ENCODE assay signal across 1 cellular context in genomic region chr16:50056226-50056625, GRCh38.
TF ChIP-seq lines count a peak whose summit lies in the region.

No MANE protein-coding gene starts in this region.

TF ChIP-seq in HepG2, 621 proteins besides CTCF, POLR2A, EP300 and RAD21:
- TF ChIP-seq GLMP (CRISPR knock-in tag; IDR thresholded peaks at IDR 0.05; ENCODE audit: borderline replicate concordance) (no peak), MAFK (conservative IDR thresholded peaks at IDR 0.05 in 1 of 2, IDR thresholded peaks at IDR 0.05 in 1 of 2; ENCODE audit: low read length in 2 of 2) (no peak), KMT2B (CRISPR knock-in tag; IDR thresholded peaks at IDR 0.05) (no peak), DRAP1 (CRISPR knock-in tag; IDR thresholded peaks at IDR 0.05) (no peak), NCOA1 (CRISPR knock-in tag; IDR thresholded peaks at IDR 0.05) (no peak), DNMT3B (CRISPR knock-in tag; conservative IDR thresholded peaks at IDR 0.05) (no peak), ZNF280D (CRISPR knock-in tag; IDR thresholded peaks at IDR 0.05) (peak; percentile 68; the same call in 1 of the 2 replicates), ZBTB38 (CRISPR knock-in tag; IDR thresholded peaks at IDR 0.05) (no peak)
